Comparison of ENCODE assay signal across 18 cellular contexts in the genomic region with DNA sequence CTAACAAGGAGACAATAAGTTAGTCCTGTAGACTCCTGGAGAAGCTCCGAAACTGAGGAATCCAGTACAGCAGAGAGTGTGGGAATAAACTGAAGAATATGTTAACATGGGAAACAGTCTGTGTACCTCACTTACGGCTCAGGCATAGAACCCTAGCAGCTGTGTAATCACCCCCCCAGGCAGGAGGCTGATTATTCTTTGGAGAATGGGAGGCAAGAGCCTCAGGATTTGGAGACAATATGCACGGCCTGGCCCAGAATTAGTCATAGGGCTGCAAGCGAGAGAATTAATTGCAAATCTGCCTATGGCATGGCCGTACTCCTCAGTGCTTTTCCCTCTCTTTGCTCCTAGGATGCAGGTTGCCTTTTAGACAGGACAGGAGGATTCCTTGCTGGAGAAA. TPM values are rescaled to one million over a fixed set of nuclear protein-coding genes. Genes with fewer than 3 reads are reported as not detected.
DNase-seq lines count a peak whose midpoint lies in the region; ATAC-seq and TF ChIP-seq lines count a peak whose summit lies in the region.
"Had no signal": no experiment of that assay in that cellular context is flagged by ENCODE, and none has a peak within 500 bp of the region (broad histone marks: within the 10 kb centered on the region; RNA-seq: fewer than 3 reads in every experiment).

No MANE protein-coding gene starts in this region.

- H3K27ac ChIP-seq in neural progenitor cell: no peak overlapping the region
- H3K27ac ChIP-seq: 22Rv1, BLaER1, C4-2B had no signal

- H3K4me3 ChIP-seq in neural progenitor cell: no peak overlapping the region
- H3K4me3 ChIP-seq: BLaER1 had no signal

- H3K36me3 Mint-ChIP-seq in neural progenitor cell: peaks cover 8% of the 10 kb centered on the region
- H3K36me3 Mint-ChIP-seq: CD4-positive, CD25-positive, alpha-beta regulatory T cell; CD8-positive, alpha-beta T cell had no signal

- peaks cover 11% of the 10 kb centered on the region for H3K9me3 Mint-ChIP-seq in neural progenitor cell
- H3K9me3 Mint-ChIP-seq: CD4-positive, CD25-positive, alpha-beta regulatory T cell; CD8-positive, alpha-beta T cell; H9 had no signal

- peaks cover 10% of the 10 kb centered on the region for H3K4me1 Mint-ChIP-seq in neural progenitor cell
- H3K4me1 Mint-ChIP-seq: B cell; CD4-positive, CD25-positive, alpha-beta regulatory T cell had no signal

- H3K27me3 Mint-ChIP-seq in neural progenitor cell (ENCODE audit: insufficient read depth, low read depth): peaks cover 8% of the 10 kb centered on the region
- H3K27me3 Mint-ChIP-seq: B cell; CD4-positive, CD25-positive, alpha-beta regulatory T cell had no signal

- peak overlapping the region; percentile 3 for H3K4me2 ChIP-seq in neural progenitor cell
- H3K4me2 ChIP-seq: BLaER1 had no signal

- H3K9me3 ChIP-seq in neural progenitor cell (ENCODE audit: low read depth): no peaks in the 10 kb centered on the region
- H3K9me3 ChIP-seq: BLaER1, Caco-2 had no signal

- H3K27ac Mint-ChIP-seq in neural progenitor cell: no peak overlapping the region
- H3K27ac Mint-ChIP-seq: B cell; CD4-positive, CD25-positive, alpha-beta regulatory T cell; CD8-positive, alpha-beta T cell; H9 had no signal

- peaks cover 51% of the 10 kb centered on the region for H3K27me3 ChIP-seq in neural progenitor cell
- H3K27me3 ChIP-seq: BLaER1 had no signal

- TF ChIP-seq CTCF in neural progenitor cell (IDR thresholded peaks at IDR 0.05): no peak

- no peaks in the 10 kb centered on the region for H3K79me2 ChIP-seq in neural progenitor cell (ENCODE audit: low read depth)

- H3K9ac ChIP-seq in neural progenitor cell: no peak overlapping the region
- H3K9ac ChIP-seq: BLaER1 had no signal

- ATAC-seq in GM21390 (IDR thresholded peaks at IDR 0.05; ENCODE audit: unreplicated experiment): no peak
- ATAC-seq: CD8-positive, alpha-beta T cell; HCT116 had no signal

- H3K36me3 ChIP-seq in neural progenitor cell: no peaks in the 10 kb centered on the region
- H3K36me3 ChIP-seq: BLaER1 had no signal

- H3F3A ChIP-seq in neural progenitor cell (ENCODE audit: low read depth): peaks cover 25% of the 10 kb centered on the region

- DNase-seq in NCI-H748 (lab: John Stamatoyannopoulos, UW; ENCODE audit: unreplicated experiment): peak; percentile 12
- no peak for DNase-seq in NCI-H748 treated with DMSO at 0.1 percent for 48 hours (lab: John Stamatoyannopoulos, UW)
- DNase-seq in NCI-H69 (lab: John Stamatoyannopoulos, UW): peak; percentile 22
- DNase-seq in neural progenitor cell (ENCODE audit: low spot score): no peak
- no peak for DNase-seq in stimulated activated CD4-positive, alpha-beta T cell treated with anti-CD3 and anti-CD28 coated beads, Interleukin-1b, Interleukin-23, amount 100 ng/mL, for 48 hours
- DNase-seq in activated effector memory CD4-positive, alpha-beta T cell treated with Interleukin-2 at 50 U/mL for 16 hours: no peak
- DNase-seq: Caco-2; CD4-positive, CD25-positive, alpha-beta regulatory T cell; CD8-positive, alpha-beta T cell; DMS153; DND-41; H9 had no signal

- no peak overlapping the region for H3K4me3 Mint-ChIP-seq in neural progenitor cell
- H3K4me3 Mint-ChIP-seq: B cell; CD4-positive, CD25-positive, alpha-beta regulatory T cell; CD8-positive, alpha-beta T cell; H9 had no signal

- no peak overlapping the region for H2AFZ ChIP-seq in neural progenitor cell (replicated peaks)

- H3K4me1 ChIP-seq in neural progenitor cell: peaks cover 18% of the 10 kb centered on the region
- H3K4me1 ChIP-seq: BLaER1 had no signal

- peaks cover 10% of the 10 kb centered on the region for H4K20me1 ChIP-seq in neural progenitor cell (ENCODE audit: low read depth)
- H4K20me1 ChIP-seq: BLaER1 had no signal

RNA-seq across cellular contexts. Expression of gene FYN, which starts 27.5 kb away (rescaled TPM):
- total RNA-seq in neural progenitor cell (ENCODE audit: low replicate concordance): 149 and 167 TPM in 2 replicates

Comparison
In these comparisons a context has a peak if more than half of its experiments do, and no peak if none do; other contexts are left out.
1. DNase-seq: peak in NCI-H748 (single experiment) and NCI-H69 (single experiment); none in NCI-H748 treated with DMSO at 0.1 percent for 48 hours (single experiment), neural progenitor cell (single experiment), stimulated activated CD4-positive, alpha-beta T cell treated with anti-CD3 and anti-CD28 coated beads, Interleukin-1b, Interleukin-23, amount 100 ng/mL, for 48 hours (single experiment) and activated effector memory CD4-positive, alpha-beta T cell treated with Interleukin-2 at 50 U/mL for 16 hours (single experiment).